Comparison of ENCODE assay signal across 8 cellular contexts in genomic region chr12:111413442-111414086, GRCh38. TPM values are rescaled to one million over a fixed set of nuclear protein-coding genes. Genes with fewer than 3 reads are reported as not detected.
DNase-seq lines count a peak whose midpoint lies in the region; ATAC-seq and TF ChIP-seq lines count a peak whose summit lies in the region.

No MANE protein-coding gene starts in this region.

- H3K27me3 Mint-ChIP-seq in CD8-positive, alpha-beta memory T cell: no peaks in the 10 kb centered on the region

- H3K4me1 ChIP-seq in CD8-positive, alpha-beta memory T cell (ENCODE audit: insufficient read depth, low read length): peaks cover 65% of the 10 kb centered on the region

- H3K9me3 ChIP-seq in CD8-positive, alpha-beta memory T cell (ENCODE audit: low read length): no peaks in the 10 kb centered on the region

- POLR2A ChIA-PET in CD8-positive, alpha-beta memory T cell (lab: Charles Lee): interaction anchor here (0.8 kb wide), 1 partner anchor 31 kb away, joined by 4 read pairs; no protein-coding TSS in a partner anchor

- H3K36me3 ChIP-seq in CD8-positive, alpha-beta memory T cell (ENCODE audit: insufficient read depth, low read length): no peaks in the 10 kb centered on the region

- no peaks in the 10 kb centered on the region for H3K9me3 Mint-ChIP-seq in CD8-positive, alpha-beta memory T cell

- no peak overlapping the region for H3K4me3 ChIP-seq in CD8-positive, alpha-beta memory T cell (ENCODE audit: low read length)
- no peak overlapping the region for H3K4me3 ChIP-seq in choroid plexus epithelial cell (ENCODE audit: low read depth, low read length)

- no peak for ATAC-seq in esophagus mucosa
- no peak for ATAC-seq in HG02885 (IDR thresholded peaks at IDR 0.05; ENCODE audit: poor library complexity, unreplicated experiment)
- no peak for ATAC-seq in GM19395 (IDR thresholded peaks at IDR 0.05; ENCODE audit: unreplicated experiment)

- H3K36me3 Mint-ChIP-seq in CD8-positive, alpha-beta memory T cell: peaks cover 0 to 27% (median 11%) of the 10 kb centered on the region in 3 donors

- DNase-seq in CD8-positive, alpha-beta memory T cell: no peak
- DNase-seq in M059J (ENCODE audit: low read depth) (peak; percentile 90), choroid plexus epithelial cell (ENCODE audit: low read depth) (peak; percentile 39), myocyte (ENCODE audit: low read depth) (peak; percentile 92), NCI-H187 treated with DMSO at 0.1 percent for 48 hours (lab: John Stamatoyannopoulos, UW) (no peak)

- H3K4me1 Mint-ChIP-seq in CD8-positive, alpha-beta memory T cell: peaks cover 63 to 82% (median 71%) of the 10 kb centered on the region in 3 donors

- peak overlapping the region; percentile 55 to 98 (median 92) for H3K27ac Mint-ChIP-seq in CD8-positive, alpha-beta memory T cell

- CTCF ChIA-PET in CD8-positive, alpha-beta memory T cell (lab: Charles Lee): interaction anchor here (0.9 to 27.8 kb wide), 7 partner anchors 9 to 35 kb away, joined by 3 to 1032 read pairs (median 6); no protein-coding TSS in a partner anchor

- no peaks in the 10 kb centered on the region for H3K27me3 ChIP-seq in CD8-positive, alpha-beta memory T cell (ENCODE audit: insufficient read depth, low read length, poor library complexity, severe bottlenecking)

- no peak for TF ChIP-seq CTCF in choroid plexus epithelial cell (conservative IDR thresholded peaks at IDR 0.05; ENCODE audit: low read depth, low read length)

- no peak overlapping the region for H3K27ac ChIP-seq in CD8-positive, alpha-beta memory T cell (ENCODE audit: low read depth, low read length)

- peak overlapping the region in 3 of 7 donors; percentile 21 to 33 (median 25) for H3K4me3 Mint-ChIP-seq in CD8-positive, alpha-beta memory T cell

RNA-seq across cellular contexts. Expression of gene SH2B3, which starts 7.8 kb away (rescaled TPM):
- 10 to 100 TPM; 46.8 to 48.9 TPM for total RNA-seq in CD8-positive, alpha-beta memory T cell
- 11.1 TPM for polyA plus RNA-seq in CD8-positive, alpha-beta memory T cell
- total RNA-seq in M059J (2014; rRNA removed; shearing (Covaris generic)): 31.5 and 48.6 TPM in 2 replicates
- 116 and 203 TPM in 2 replicates for total RNA-seq in myocyte
- polyA plus RNA-seq in myocyte (2012): 35.6 TPM
- 1.8 TPM for total RNA-seq in esophagus mucosa

RNA-seq across cellular contexts. Expression of gene PHETA1, which starts 44.7 kb away (rescaled TPM):
- 1 to 10 TPM; 3.8 to 3.9 TPM for total RNA-seq in CD8-positive, alpha-beta memory T cell
- 1.8 TPM for polyA plus RNA-seq in CD8-positive, alpha-beta memory T cell
- total RNA-seq in M059J (2014; rRNA removed; shearing (Covaris generic)): 2.3 and 3.9 TPM in 2 replicates
- total RNA-seq in myocyte (74.0 and 75.4 TPM in 2 replicates), esophagus mucosa (9.2 TPM)
- 18.1 TPM for polyA plus RNA-seq in myocyte (2012)

Comparison
In these comparisons a context has a peak if more than half of its experiments do, and no peak if none do; other contexts are left out.
1. DNase-seq: peak in M059J (single experiment), choroid plexus epithelial cell (single experiment) and myocyte (single experiment); none in CD8-positive, alpha-beta memory T cell (0 of 5) and NCI-H187 treated with DMSO at 0.1 percent for 48 hours (single experiment).
2. RNA of gene SH2B3, which starts 7.8 kb away (total RNA-seq): 116 to 203 TPM in myocyte, 46.8 to 48.9 TPM in CD8-positive, alpha-beta memory T cell and 31.5 to 48.6 TPM in M059J; 1.8 TPM in esophagus mucosa (single experiment); every median in the first group is over 10 times any median in the second.